In the genomic region with DNA sequence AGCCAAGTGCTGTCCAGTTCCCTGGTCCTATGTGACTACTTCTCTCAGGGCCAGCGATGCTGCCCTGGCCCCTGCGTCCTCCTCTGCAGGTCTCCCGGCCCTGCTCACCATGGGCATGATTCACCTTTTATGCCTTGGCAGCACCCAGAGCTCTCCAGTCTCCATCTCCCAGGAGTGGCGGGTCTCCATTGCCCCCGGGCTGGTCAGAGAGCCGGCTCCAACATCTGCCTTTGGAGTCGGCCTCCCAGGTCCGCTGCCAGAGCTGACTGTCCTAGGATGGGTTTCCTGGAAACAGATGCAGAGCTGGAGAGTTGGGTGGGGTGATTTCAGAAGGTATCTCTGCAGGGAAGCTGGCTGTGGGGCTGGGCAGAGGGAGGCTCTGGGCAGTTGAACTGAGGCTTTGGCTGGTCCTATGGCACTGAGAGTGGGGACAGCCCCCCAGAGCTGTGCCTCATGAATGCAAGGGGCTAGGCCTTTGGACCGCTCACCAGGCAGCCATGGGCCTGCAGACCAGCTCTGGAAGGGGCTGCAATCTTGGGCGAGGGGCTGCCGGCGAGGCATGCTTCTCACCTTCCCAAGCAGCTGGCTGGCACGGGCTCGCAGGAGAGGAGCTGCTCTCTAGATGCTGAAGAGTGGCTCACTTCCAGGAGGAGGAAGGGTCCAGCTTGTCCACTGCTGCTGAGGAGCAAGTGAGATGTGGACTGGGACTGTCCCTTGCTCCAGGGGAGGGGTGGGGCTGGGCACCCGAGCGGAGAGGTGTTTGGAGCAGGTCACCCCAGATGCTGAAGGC, we compare ENCODE assay signal across 1 cellular context.
TF ChIP-seq lines count a peak whose summit lies in the region.

No MANE protein-coding gene starts in this region.

TF ChIP-seq in IMR-90, 13 proteins besides CTCF, POLR2A, EP300 and RAD21:
- TF ChIP-seq, protein P1, sequence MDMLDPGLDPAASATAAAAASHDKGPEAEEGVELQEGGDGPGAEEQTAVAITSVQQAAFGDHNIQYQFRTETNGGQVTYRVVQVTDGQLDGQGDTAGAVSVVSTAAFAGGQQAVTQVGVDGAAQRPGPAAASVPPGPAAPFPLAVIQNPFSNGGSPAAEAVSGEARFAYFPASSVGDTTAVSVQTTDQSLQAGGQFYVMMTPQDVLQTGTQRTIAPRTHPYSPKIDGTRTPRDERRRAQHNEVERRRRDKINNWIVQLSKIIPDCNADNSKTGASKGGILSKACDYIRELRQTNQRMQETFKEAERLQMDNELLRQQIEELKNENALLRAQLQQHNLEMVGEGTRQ (IDR thresholded peaks at IDR 0.05; ENCODE audit: low read depth, low read length) = no peak
- no peak for TF ChIP-seq FOS (IDR thresholded peaks at IDR 0.05; ENCODE audit: low read depth, low read length)
- TF ChIP-seq SMC3 (IDR thresholded peaks at IDR 0.05; ENCODE audit: low read depth, low read length) = no peak
- no peak for TF ChIP-seq CHD1 (IDR thresholded peaks at IDR 0.05; ENCODE audit: low read depth, low read length)
- TF ChIP-seq CEBPB (IDR thresholded peaks at IDR 0.05; ENCODE audit: low read depth, low read length) = no peak
- TF ChIP-seq MAZ (IDR thresholded peaks at IDR 0.05; ENCODE audit: borderline replicate concordance, low read depth, low read length) = no peak
- TF ChIP-seq, protein P2, sequence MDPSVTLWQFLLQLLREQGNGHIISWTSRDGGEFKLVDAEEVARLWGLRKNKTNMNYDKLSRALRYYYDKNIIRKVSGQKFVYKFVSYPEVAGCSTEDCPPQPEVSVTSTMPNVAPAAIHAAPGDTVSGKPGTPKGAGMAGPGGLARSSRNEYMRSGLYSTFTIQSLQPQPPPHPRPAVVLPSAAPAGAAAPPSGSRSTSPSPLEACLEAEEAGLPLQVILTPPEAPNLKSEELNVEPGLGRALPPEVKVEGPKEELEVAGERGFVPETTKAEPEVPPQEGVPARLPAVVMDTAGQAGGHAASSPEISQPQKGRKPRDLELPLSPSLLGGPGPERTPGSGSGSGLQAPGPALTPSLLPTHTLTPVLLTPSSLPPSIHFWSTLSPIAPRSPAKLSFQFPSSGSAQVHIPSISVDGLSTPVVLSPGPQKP (IDR thresholded peaks at IDR 0.05; ENCODE audit: borderline replicate concordance, low read depth, low read length) = no peak
- no peak for TF ChIP-seq RFX5 (IDR thresholded peaks at IDR 0.05; ENCODE audit: low read depth, low read length)
- no peak for TF ChIP-seq MXI1 (IDR thresholded peaks at IDR 0.05; ENCODE audit: borderline replicate concordance, low read depth, low read length)
- TF ChIP-seq BHLHE40 (IDR thresholded peaks at IDR 0.05; ENCODE audit: low read depth, low read length) = no peak
